ENCODE assay signal across 8 cellular contexts in genomic region chr9:31347082-31347617, GRCh38.
A peak's percentile ranks its signal among the peaks of the same experiment; 100 is the strongest.
DNase-seq lines count a peak whose midpoint lies in the region; ATAC-seq, FAIRE-seq and TF ChIP-seq lines count a peak whose summit lies in the region.

No MANE protein-coding gene starts in this region.

- H3K27ac Mint-ChIP-seq in activated CD8-positive, alpha-beta T cell treated with anti-CD3 and anti-CD28 coated beads, Interleukin-2, amount 10 ng/mL, durations not matched to agents 7 days and 5 days, result peak overlapping the region; percentile 87

- peak overlapping the region; percentile 5 to 29 for H3K4me3 ChIP-seq in kidney (ENCODE audit: low read length in 2 of 2)
- peak overlapping the region in 2 of 4 donors; percentile 7 to 19 for H3K4me3 ChIP-seq in upper lobe of left lung

- DNase-seq in DMS53 treated with DMSO at 0.1 percent for 48 hours (lab: John Stamatoyannopoulos, UW; ENCODE audit: unreplicated experiment) (peak; percentile 57), HS-5 (ENCODE audit: low read depth) (peak; percentile 40), kidney (no peak), upper lobe of left lung (no peak), GM19240 (ENCODE audit: insufficient read length, low spot score) (no peak), ureter (ENCODE audit: low spot score) (no peak)
- peak; percentile 51 for DNase-seq in activated CD8-positive, alpha-beta T cell treated with anti-CD3 and anti-CD28 coated beads, Interleukin-2, amount 10 ng/mL, durations not matched to agents 7 days and 5 days

- intact Hi-C loops in kidney (cut with DNase I), result no loop called here

- H3K4me3 Mint-ChIP-seq in activated CD8-positive, alpha-beta T cell treated with anti-CD3 and anti-CD28 coated beads, Interleukin-2, amount 10 ng/mL, durations not matched to agents 7 days and 5 days, result peak overlapping the region; percentile 51

- no peaks in the 10 kb centered on the region for H3K9me3 ChIP-seq in kidney (ENCODE audit: control insufficient read depth in 1 of 2, low read length in 2 of 2)
- no peaks in the 10 kb centered on the region for H3K9me3 ChIP-seq in upper lobe of left lung

- CTCF ChIA-PET in activated CD8-positive, alpha-beta T cell treated with anti-CD3 and anti-CD28 coated beads, Interleukin-2, amount 10 ng/mL, durations not matched to agents 7 days and 5 days (lab: Charles Lee), result interaction anchor here (1.4 kb wide), 1 partner anchor 12 kb away, joined by 3 read pairs; no protein-coding TSS in a partner anchor

- no peak for TF ChIP-seq EP300 in upper lobe of left lung (IDR thresholded peaks at IDR 0.05)

- no peak for TF ChIP-seq POLR2A in upper lobe of left lung (IDR thresholded peaks at IDR 0.05)

- H3K27me3 Mint-ChIP-seq in activated CD8-positive, alpha-beta T cell treated with anti-CD3 and anti-CD28 coated beads, Interleukin-2, amount 10 ng/mL, durations not matched to agents 7 days and 5 days (ENCODE audit: low read depth), result no peaks in the 10 kb centered on the region

- POLR2A ChIA-PET in activated CD8-positive, alpha-beta T cell treated with anti-CD3 and anti-CD28 coated beads, Interleukin-2, amount 10 ng/mL, durations not matched to agents 7 days and 5 days (lab: Charles Lee), result no interaction called here

- FAIRE-seq in kidney (lab: Jason Lieb, UNC), result no peak

- TF ChIP-seq CTCF in kidney (IDR thresholded peaks at IDR 0.05; ENCODE audit: borderline replicate concordance, extremely low read depth, insufficient read depth) (no peak), upper lobe of left lung (IDR thresholded peaks at IDR 0.05) (no peak)

- H3K4me1 Mint-ChIP-seq in activated CD8-positive, alpha-beta T cell treated with anti-CD3 and anti-CD28 coated beads, Interleukin-2, amount 10 ng/mL, durations not matched to agents 7 days and 5 days (ENCODE audit: low read depth), result peaks cover 35% of the 10 kb centered on the region

- H3K27me3 ChIP-seq in upper lobe of left lung, result no peaks in the 10 kb centered on the region

- H3K36me3 ChIP-seq in kidney (ENCODE audit: control insufficient read depth in 1 of 2, insufficient read depth in 2 of 2, low read length in 2 of 2), result no peaks in the 10 kb centered on the region
- no peaks in the 10 kb centered on the region for H3K36me3 ChIP-seq in upper lobe of left lung

- ATAC-seq in GM21381 (IDR thresholded peaks at IDR 0.05; ENCODE audit: unreplicated experiment) (peak; percentile 99), upper lobe of left lung (ENCODE audit: low FRiP score in 2 of 2) (peak in 1 of 2 donors; percentile 72)
- ATAC-seq in activated CD8-positive, alpha-beta T cell treated with anti-CD3 and anti-CD28 coated beads, Interleukin-2, amount 10 ng/mL, durations not matched to agents 7 days and 5 days, result peak; percentile 99

- H3K9me3 Mint-ChIP-seq in activated CD8-positive, alpha-beta T cell treated with anti-CD3 and anti-CD28 coated beads, Interleukin-2, amount 10 ng/mL, durations not matched to agents 7 days and 5 days (ENCODE audit: insufficient read depth), result peaks cover 14% of the 10 kb centered on the region

- no peaks in the 10 kb centered on the region for H3K4me1 ChIP-seq in kidney (ENCODE audit: control insufficient read depth in 1 of 2, insufficient read depth in 1 of 2, low read depth in 1 of 2, low read length in 2 of 2)
- H3K4me1 ChIP-seq in upper lobe of left lung, result peaks cover 0 to 12% (median 2%) of the 10 kb centered on the region in 4 donors

- H3K36me3 Mint-ChIP-seq in activated CD8-positive, alpha-beta T cell treated with anti-CD3 and anti-CD28 coated beads, Interleukin-2, amount 10 ng/mL, durations not matched to agents 7 days and 5 days (ENCODE audit: low read depth), result peaks cover 19% of the 10 kb centered on the region

- WGBS in upper lobe of left lung, 2 donors, result 29 to 32% methylated on average over 6 of the region's 6 CpGs

- H3K9ac ChIP-seq in kidney (ENCODE audit: low read length in 2 of 2), result no peak overlapping the region

- H3K27ac ChIP-seq in kidney (ENCODE audit: low read depth in 2 of 2, low read length in 2 of 2), result no peak overlapping the region
- H3K27ac ChIP-seq in upper lobe of left lung, result peak overlapping the region; percentile 47 to 78 (median 58)

Comparison
In these comparisons a context has a peak if more than half of its experiments do, and no peak if none do; other contexts are left out.
1. DNase-seq: peak in DMS53 treated with DMSO at 0.1 percent for 48 hours (single experiment), HS-5 (single experiment) and activated CD8-positive, alpha-beta T cell treated with anti-CD3 and anti-CD28 coated beads, Interleukin-2, amount 10 ng/mL, durations not matched to agents 7 days and 5 days (single experiment); none in kidney (single experiment), upper lobe of left lung (0 of 2), GM19240 (single experiment) and ureter (single experiment).
2. H3K27ac ChIP-seq: peak in upper lobe of left lung (4 of 4); none in kidney (0 of 2).